ENCODE assay signal across 8 cellular contexts in the genomic region with DNA sequence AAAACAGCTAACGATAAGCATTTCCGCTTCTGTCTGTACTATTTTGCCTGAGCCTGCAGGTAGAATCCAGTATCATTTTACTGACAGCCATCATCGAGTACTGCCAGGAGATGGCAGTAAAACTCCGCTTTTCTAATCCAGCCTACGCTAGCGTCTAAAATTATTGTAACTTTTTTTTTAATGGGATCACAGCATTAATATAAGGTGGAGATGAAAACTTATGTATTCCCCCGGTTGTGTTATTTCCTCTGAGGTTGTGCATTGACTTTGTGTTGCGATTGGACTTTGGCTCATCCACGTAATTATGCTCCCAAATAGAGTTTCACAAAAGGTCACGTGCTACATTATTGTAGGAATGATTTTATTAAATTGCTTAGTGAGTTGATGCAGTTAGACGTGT.
DNase-seq lines count a peak whose midpoint lies in the region; ATAC-seq, FAIRE-seq and TF ChIP-seq lines count a peak whose summit lies in the region.

No MANE protein-coding gene starts in this region.

- CTCF ChIA-PET in AG04450 (lab: Charles Lee), result interaction anchor here (0.7 to 3.4 kb wide), 3 partner anchors 19 to 1175 kb away, joined by 3 to 19 read pairs (median 14); no protein-coding TSS in a partner anchor

- TF ChIP-seq CTCF in AG04450 (IDR thresholded peaks at IDR 0.05; ENCODE audit: low read depth, low read length) (peak; percentile 72), GM12865 (IDR thresholded peaks at IDR 0.05; ENCODE audit: insufficient read depth, low read depth, low read length, missing control alignments) (peak; percentile 43)

- no peak overlapping the region for H3K27ac ChIP-seq in AG04450 (ENCODE audit: low read depth, low read length)

- POLR2A ChIA-PET in AG04450 (lab: Yijun Ruan, JAX), result interaction anchor here (0.7 kb wide), 1 partner anchor 1119 kb away, joined by 3 read pairs; no protein-coding TSS in a partner anchor

- no peak for FAIRE-seq in HTR-8/SVneo (lab: Jason Lieb, UNC)

- no peaks in the 10 kb centered on the region for H3K9me3 ChIP-seq in AG04450 (ENCODE audit: control insufficient read depth, insufficient read depth, low read length)

- H3K27me3 ChIP-seq in AG04450 (ENCODE audit: control insufficient read depth, insufficient read depth, low read length), result no peaks in the 10 kb centered on the region

- H3K4me3 ChIP-seq in AG04450 (ENCODE audit: low read depth, low read length) (no peak overlapping the region), GM12865 (ENCODE audit: low read depth, low read length) (no peak overlapping the region)

- DNase-seq in AG04450 (ENCODE audit: low read depth, low spot score) (no peak), GM12865 (ENCODE audit: low read depth) (peak; percentile 38), HTR-8/SVneo (ENCODE audit: insufficient read length, low spot score) (peak; percentile 33), germinal center (ENCODE audit: low spot score) (peak; percentile 3)
- DNase-seq in stimulated activated naive CD8-positive, alpha-beta T cell treated with anti-CD3 and anti-CD28 coated beads, Interleukin-15, Interleukin-2, amounts not matched to agents 100 U/mL and 50 U/mL, for 24 hours, result peak; percentile 4
- DNase-seq in activated CD4-positive, CD25-positive, alpha-beta regulatory T cell treated with anti-CD3 and anti-CD28 coated beads, Interleukin-2, amount 50 U/mL, for 72 hours, result no peak

- ATAC-seq in SK-N-SH treated with all-trans-retinoic acid at 6 μM for 48 hours (peak; percentile 91), HG03045 (IDR thresholded peaks at IDR 0.05; ENCODE audit: unreplicated experiment) (no peak)
- no peak for ATAC-seq in stimulated activated naive CD8-positive, alpha-beta T cell treated with anti-CD3 and anti-CD28 coated beads, Interleukin-15, Interleukin-2, amounts not matched to agents 100 U/mL and 50 U/mL, for 24 hours

TF ChIP-seq in SK-N-SH treated with all-trans-retinoic acid at 6 μM for 48 hours, 23 proteins besides CTCF, POLR2A, EP300 and RAD21:
- TF ChIP-seq POU6F1 (CRISPR knock-in tag; IDR thresholded peaks at IDR 0.05; ENCODE audit: borderline replicate concordance, low read depth) (no peak), CSRNP3 (CRISPR knock-in tag; IDR thresholded peaks at IDR 0.05) (no peak)

Comparison
In these comparisons a context has a peak if more than half of its experiments do, and no peak if none do; other contexts are left out.
1. DNase-seq: peak in GM12865 (single experiment), HTR-8/SVneo (single experiment), germinal center (single experiment) and stimulated activated naive CD8-positive, alpha-beta T cell treated with anti-CD3 and anti-CD28 coated beads, Interleukin-15, Interleukin-2, amounts not matched to agents 100 U/mL and 50 U/mL, for 24 hours (single experiment); none in AG04450 (single experiment) and activated CD4-positive, CD25-positive, alpha-beta regulatory T cell treated with anti-CD3 and anti-CD28 coated beads, Interleukin-2, amount 50 U/mL, for 72 hours (single experiment).